In genomic region chr2:233059547-233059796, GRCh38 we compare ENCODE assay signal across 9 cellular contexts. TPM values are rescaled to one million over a fixed set of nuclear protein-coding genes. Genes with fewer than 3 reads are reported as not detected.
DNase-seq lines count a peak whose midpoint lies in the region; ATAC-seq and TF ChIP-seq lines count a peak whose summit lies in the region.
"Had no signal": no experiment of that assay in that cellular context is flagged by ENCODE, and none has a peak within 500 bp of the region (broad histone marks: within the 10 kb centered on the region; RNA-seq: fewer than 3 reads in every experiment).

No MANE protein-coding gene starts in this region.

- H3K4me3 Mint-ChIP-seq in activated CD4-positive, alpha-beta T cell treated with anti-CD3 and anti-CD28 coated beads for 36 hours: peak overlapping the region; percentile 96

- H3K9me3 ChIP-seq in Peyer's patch: no peaks in the 10 kb centered on the region
- no peaks in the 10 kb centered on the region for H3K9me3 ChIP-seq in subcutaneous abdominal adipose tissue (ENCODE audit: control insufficient read depth in 5 of 5, low read length in 5 of 5)

- H3K27me3 ChIP-seq in Peyer's patch: no peaks in the 10 kb centered on the region
- peaks cover 0 to 4% (median 0%) of the 10 kb centered on the region in 5 donors for H3K27me3 ChIP-seq in subcutaneous abdominal adipose tissue (ENCODE audit: control insufficient read depth in 5 of 5, insufficient read depth in 4 of 5, low read length in 5 of 5)

- H3K4me1 ChIP-seq in Peyer's patch (peaks cover 0 to 28% (median 13%) of the 10 kb centered on the region in 4 donors), subcutaneous abdominal adipose tissue (ENCODE audit: control insufficient read depth in 5 of 5, insufficient read depth in 5 of 5, low read length in 5 of 5) (peaks cover 0 to 55% (median 36%) of the 10 kb centered on the region in 5 donors)

- H3K36me3 ChIP-seq in Peyer's patch: no peaks in the 10 kb centered on the region
- no peaks in the 10 kb centered on the region for H3K36me3 ChIP-seq in subcutaneous abdominal adipose tissue (ENCODE audit: control insufficient read depth in 5 of 5, insufficient read depth in 5 of 5, low read length in 5 of 5)

- no peaks in the 10 kb centered on the region for H3K9me3 Mint-ChIP-seq in activated CD4-positive, alpha-beta T cell treated with anti-CD3 and anti-CD28 coated beads for 36 hours (ENCODE audit: low read depth)

- no peak for TF ChIP-seq CTCF in Peyer's patch (IDR thresholded peaks at IDR 0.05)

- peaks cover 4% of the 10 kb centered on the region for H3K36me3 Mint-ChIP-seq in activated CD4-positive, alpha-beta T cell treated with anti-CD3 and anti-CD28 coated beads for 36 hours (ENCODE audit: low read depth)

- H3K4me3 ChIP-seq in Peyer's patch (peak overlapping the region; percentile 53 to 70 (median 58)), subcutaneous abdominal adipose tissue (ENCODE audit: low read depth in 1 of 5, low read length in 5 of 5) (peak overlapping the region in 2 of 5 donors; percentile 64 to 76)

- H3K9ac ChIP-seq in subcutaneous abdominal adipose tissue (ENCODE audit: low read length in 5 of 5): peak overlapping the region in 2 of 5 donors; percentile 40 to 66

- no peaks in the 10 kb centered on the region for H3K27me3 Mint-ChIP-seq in activated CD4-positive, alpha-beta T cell treated with anti-CD3 and anti-CD28 coated beads for 36 hours

- H3K4me1 Mint-ChIP-seq in activated CD4-positive, alpha-beta T cell treated with anti-CD3 and anti-CD28 coated beads for 36 hours: peaks cover 26% of the 10 kb centered on the region

- DNase-seq in activated CD4-positive, alpha-beta T cell treated with anti-CD3 and anti-CD28 coated beads for 36 hours: peak; percentile 53
- no peak for DNase-seq in activated CD4-positive, alpha-beta T cell treated with anti-CD3 and anti-CD28 coated beads, Interleukin-2, amount 50 U/mL, for 48 hours
- DNase-seq in Peyer's patch (no peak), iPS-NIHi11 (ENCODE audit: low spot score) (peak; percentile 46)

- H3K27ac ChIP-seq in Peyer's patch (peak overlapping the region; percentile 75 to 97 (median 82)), subcutaneous abdominal adipose tissue (ENCODE audit: low read depth, low read length) (peak overlapping the region; percentile 65)

- H3K27ac Mint-ChIP-seq in activated CD4-positive, alpha-beta T cell treated with anti-CD3 and anti-CD28 coated beads for 36 hours: peak overlapping the region; percentile 90

- CTCF ChIA-PET in activated CD4-positive, alpha-beta T cell treated with anti-CD3 and anti-CD28 coated beads for 36 hours (lab: Charles Lee): interaction anchor here (1.3 to 3.4 kb wide), 8 partner anchors 8 to 195 kb away, joined by 4 to 22 read pairs (median 9); partner anchors contain the start of gene ATG16L1

- intact Hi-C loops in activated CD4-positive, alpha-beta T cell treated with anti-CD3 and anti-CD28 coated beads for 36 hours (cut with DNase I, micrococcal nuclease): loop anchor here in 1 of 2 experiments (10.0 kb wide), 1 partner anchor 455 kb away; no protein-coding TSS in a partner anchor

- POLR2A ChIA-PET in activated CD4-positive, alpha-beta T cell treated with anti-CD3 and anti-CD28 coated beads for 36 hours (lab: Charles Lee): interaction anchor here (0.6 to 0.7 kb wide), 3 partner anchors 16 to 208 kb away, joined by 3 read pairs; no protein-coding TSS in a partner anchor

- ATAC-seq in activated CD4-positive, alpha-beta T cell treated with anti-CD3 and anti-CD28 coated beads for 36 hours: no peak
- no peak for ATAC-seq in HG03280 (IDR thresholded peaks at IDR 0.05; ENCODE audit: unreplicated experiment)
- ATAC-seq in HG02938 (IDR thresholded peaks at IDR 0.05; ENCODE audit: unreplicated experiment): no peak
- no peak for ATAC-seq in GM21515 (IDR thresholded peaks at IDR 0.05; ENCODE audit: unreplicated experiment)

- TF ChIP-seq POLR2A in Peyer's patch (IDR thresholded peaks at IDR 0.05): no peak

RNA-seq across cellular contexts. Expression of gene INPP5D, which starts 0.7 kb away (rescaled TPM):
- total RNA-seq in activated CD4-positive, alpha-beta T cell treated with anti-CD3 and anti-CD28 coated beads for 36 hours: 10 to 100 TPM; 40.5 to 53.4 TPM
- total RNA-seq in Peyer's patch: 100 to 1,000 TPM in 1 of 4 donors, 10 to 100 TPM in 3; 11.6 to 333 (median 26.2) TPM

RNA-seq across cellular contexts. Expression of gene NEU2, which starts 27.0 kb away (rescaled TPM):
- not detected for total RNA-seq in activated CD4-positive, alpha-beta T cell treated with anti-CD3 and anti-CD28 coated beads for 36 hours
- total RNA-seq in Peyer's patch: not detected
- total RNA-seq: A673 had no signal

RNA-seq across cellular contexts. Expression of gene NGEF, which starts 46.4 kb away (rescaled TPM):
- 1 to 10 TPM; 1.5 to 2.0 TPM for total RNA-seq in activated CD4-positive, alpha-beta T cell treated with anti-CD3 and anti-CD28 coated beads for 36 hours
- total RNA-seq in Peyer's patch: 100 to 1,000 TPM in 2 of 4 donors, 10 to 100 TPM in 2; 54.5 to 116 (median 98.1) TPM

Comparison
In these comparisons a context has a peak if more than half of its experiments do, and no peak if none do; other contexts are left out.
1. DNase-seq: peak in activated CD4-positive, alpha-beta T cell treated with anti-CD3 and anti-CD28 coated beads for 36 hours (single experiment) and iPS-NIHi11 (single experiment); none in activated CD4-positive, alpha-beta T cell treated with anti-CD3 and anti-CD28 coated beads, Interleukin-2, amount 50 U/mL, for 48 hours (0 of 2) and Peyer's patch (0 of 3).
2. RNA of gene NGEF, which starts 46.4 kb away (total RNA-seq): 54.5 to 116 TPM in Peyer's patch; 1.5 to 2.0 TPM in activated CD4-positive, alpha-beta T cell treated with anti-CD3 and anti-CD28 coated beads for 36 hours; every median in the first group is over 10 times any median in the second.